ENCODE assay signal across 8 cellular contexts in the genomic region with DNA sequence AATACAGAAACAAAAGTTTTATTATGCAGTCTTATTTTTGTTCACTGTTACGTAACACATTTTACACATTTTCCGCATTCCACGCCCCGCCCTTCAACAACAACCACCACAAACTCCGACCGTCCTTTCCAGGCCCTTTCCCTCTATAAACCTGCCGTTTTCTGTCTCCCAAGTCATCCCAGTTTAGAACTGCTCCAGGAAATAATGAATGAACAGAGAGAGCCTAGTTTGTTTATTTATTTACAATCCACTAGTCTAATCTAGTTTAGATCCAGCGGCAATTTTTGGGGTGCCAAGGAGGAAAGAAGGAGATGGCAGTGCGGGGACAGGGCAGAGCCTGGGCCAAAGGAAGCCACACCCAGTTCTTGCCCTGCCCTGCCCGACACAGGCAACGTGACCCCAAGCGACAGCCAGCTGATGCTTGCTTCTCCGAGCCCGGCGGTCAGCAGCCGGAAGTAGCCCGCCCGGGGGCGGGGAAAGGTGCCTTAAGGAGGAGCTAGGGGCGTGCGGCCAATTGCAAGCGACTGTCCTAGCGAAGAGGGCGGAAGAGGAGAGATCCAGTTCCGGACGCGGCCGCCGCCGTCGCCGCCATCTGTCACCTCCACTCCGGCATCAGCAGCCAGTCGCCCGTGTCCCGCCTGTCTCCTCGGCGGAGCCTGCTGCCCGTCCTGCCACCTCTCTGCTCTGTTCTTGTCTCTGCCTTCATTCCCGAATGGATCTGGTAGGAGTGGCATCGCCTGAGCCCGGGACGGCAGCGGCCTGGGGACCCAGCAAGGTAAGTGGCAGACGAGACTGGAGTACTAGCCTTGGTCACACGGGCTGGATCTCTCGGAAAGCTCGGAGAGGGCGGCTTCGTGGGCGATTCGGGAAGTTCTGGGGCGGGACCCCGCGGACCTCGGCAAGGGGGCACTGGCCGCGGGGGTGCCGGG. TPM values are rescaled to one million over a fixed set of nuclear protein-coding genes. Genes with fewer than 3 reads are reported as not detected.
DNase-seq lines count a peak whose midpoint lies in the region; ATAC-seq and TF ChIP-seq lines count a peak whose summit lies in the region.

A gene with protein sequence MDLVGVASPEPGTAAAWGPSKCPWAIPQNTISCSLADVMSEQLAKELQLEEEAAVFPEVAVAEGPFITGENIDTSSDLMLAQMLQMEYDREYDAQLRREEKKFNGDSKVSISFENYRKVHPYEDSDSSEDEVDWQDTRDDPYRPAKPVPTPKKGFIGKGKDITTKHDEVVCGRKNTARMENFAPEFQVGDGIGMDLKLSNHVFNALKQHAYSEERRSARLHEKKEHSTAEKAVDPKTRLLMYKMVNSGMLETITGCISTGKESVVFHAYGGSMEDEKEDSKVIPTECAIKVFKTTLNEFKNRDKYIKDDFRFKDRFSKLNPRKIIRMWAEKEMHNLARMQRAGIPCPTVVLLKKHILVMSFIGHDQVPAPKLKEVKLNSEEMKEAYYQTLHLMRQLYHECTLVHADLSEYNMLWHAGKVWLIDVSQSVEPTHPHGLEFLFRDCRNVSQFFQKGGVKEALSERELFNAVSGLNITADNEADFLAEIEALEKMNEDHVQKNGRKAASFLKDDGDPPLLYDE (plus strand): TSS at position 560 of the 929 bp plus-strand sequence. CDS start 153 bp downstream, at position 713.

- POLR2A ChIA-PET in activated CD4-positive, alpha-beta T cell treated with anti-CD3 and anti-CD28 coated beads for 36 hours (lab: Charles Lee): interaction anchor here (0.8 to 0.9 kb wide), 2 partner anchors 35 to 133 kb away, joined by 3 read pairs; a partner anchor contains a TSS

- H3K4me3 Mint-ChIP-seq in activated CD4-positive, alpha-beta T cell treated with anti-CD3 and anti-CD28 coated beads for 36 hours: peak within 1 kb of the TSS; percentile 99

- intact Hi-C loops in activated CD4-positive, alpha-beta T cell treated with anti-CD3 and anti-CD28 coated beads for 36 hours (cut with DNase I, micrococcal nuclease): loop anchor here (1.0 to 10.0 kb wide), 10 partner anchors 14 to 1838 kb away; a partner anchor contains a TSS

- H3K36me3 Mint-ChIP-seq in activated CD4-positive, alpha-beta T cell treated with anti-CD3 and anti-CD28 coated beads for 36 hours (ENCODE audit: low read depth): peaks cover 11% of the 10 kb centered on the region

- no peak for TF ChIP-seq CTCF in choroid plexus epithelial cell (conservative IDR thresholded peaks at IDR 0.05; ENCODE audit: low read depth, low read length)

- CTCF ChIA-PET in activated CD4-positive, alpha-beta T cell treated with anti-CD3 and anti-CD28 coated beads for 36 hours (lab: Charles Lee): interaction anchor here (1.4 to 2.6 kb wide), 4 partner anchors 10 to 63 kb away, joined by 5 to 10 read pairs (median 6); no protein-coding TSS in a partner anchor

- peak within 1 kb of the TSS; percentile 81 for H3K27ac Mint-ChIP-seq in activated CD4-positive, alpha-beta T cell treated with anti-CD3 and anti-CD28 coated beads for 36 hours

- no peaks in the 10 kb centered on the region for H3K27me3 Mint-ChIP-seq in activated CD4-positive, alpha-beta T cell treated with anti-CD3 and anti-CD28 coated beads for 36 hours

- peak within 1 kb of the TSS; percentile 100 for H3K4me3 ChIP-seq in choroid plexus epithelial cell (ENCODE audit: low read depth, low read length)

- DNase-seq in Ammon's horn (ENCODE audit: low spot score) (peak; percentile 98), GM19238 (ENCODE audit: insufficient read length, low spot score) (peak; percentile 92), NCI-H524 (lab: John Stamatoyannopoulos, UW) (peak; percentile 86 to 97), choroid plexus epithelial cell (ENCODE audit: low read depth) (peak; percentile 96), kidney glomerular epithelial cell (lab: John Stamatoyannopoulos, UW) (peak; percentile 90)
- DNase-seq in activated CD4-positive, alpha-beta T cell treated with anti-CD3 and anti-CD28 coated beads for 36 hours: peak; percentile 96
- peak; percentile 46 to 68 for DNase-seq in stimulated activated CD4-positive, alpha-beta T cell treated with anti-CD3 and anti-CD28 coated beads, Interleukin-1b, Interleukin-23, amount 100 ng/mL, for 1 hour (ENCODE audit: low read depth in 2 of 2)

- ATAC-seq in HG03442 (IDR thresholded peaks at IDR 0.05; ENCODE audit: unreplicated experiment): peak; percentile 97
- ATAC-seq in activated CD4-positive, alpha-beta T cell treated with anti-CD3 and anti-CD28 coated beads for 36 hours: peak; percentile 98

- H3K9me3 Mint-ChIP-seq in activated CD4-positive, alpha-beta T cell treated with anti-CD3 and anti-CD28 coated beads for 36 hours (ENCODE audit: low read depth): no peaks in the 10 kb centered on the region

- peaks cover 42% of the 10 kb centered on the region for H3K4me1 Mint-ChIP-seq in activated CD4-positive, alpha-beta T cell treated with anti-CD3 and anti-CD28 coated beads for 36 hours

RNA-seq across cellular contexts. Expression of the gene that starts here (rescaled TPM):
- 10 to 100 TPM; 71.1 to 71.2 TPM for total RNA-seq in activated CD4-positive, alpha-beta T cell treated with anti-CD3 and anti-CD28 coated beads for 36 hours

Comparison
In these comparisons a context has a peak if more than half of its experiments do, and no peak if none do; other contexts are left out.
1. Peak in every context shown above with its lines: DNase-seq, ATAC-seq and H3K4me3 ChIP-seq.